11 cellular contexts compared by ENCODE assay signal in the genomic region with DNA sequence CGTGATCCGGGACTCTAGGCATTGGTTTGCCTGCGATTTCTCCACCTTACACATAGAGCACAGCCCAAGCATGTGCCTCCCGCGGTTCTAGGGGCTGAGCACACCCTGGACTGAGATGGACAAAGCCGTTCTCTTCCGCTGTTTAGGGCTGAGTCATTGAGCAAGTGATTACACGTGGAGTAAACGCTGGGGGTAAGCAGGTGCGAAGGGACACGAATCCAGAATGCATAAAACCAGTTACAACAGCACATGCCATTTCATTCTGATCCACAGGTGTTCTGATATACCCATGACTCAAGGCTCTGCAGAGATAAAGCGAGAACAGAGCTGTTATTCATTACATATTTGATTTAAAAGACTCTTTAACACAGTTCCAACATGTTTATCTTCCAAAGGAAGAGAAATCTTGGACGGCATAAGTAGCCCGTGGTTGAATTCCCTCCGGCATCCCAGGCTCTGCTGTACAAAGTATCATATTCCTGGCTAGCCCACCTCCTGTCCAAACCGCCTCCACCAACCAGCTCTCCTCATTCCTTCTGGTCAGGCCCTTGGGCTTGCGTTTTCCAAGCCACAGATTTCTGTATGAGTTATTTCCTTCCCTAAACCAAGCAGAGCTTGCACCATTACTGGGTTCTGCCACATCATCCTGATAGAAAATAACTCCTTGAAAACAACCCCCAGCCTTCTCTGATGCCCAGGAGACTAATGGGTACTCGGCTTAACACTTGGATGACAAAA. TPM values are rescaled to one million over a fixed set of nuclear protein-coding genes. Genes with fewer than 3 reads are reported as not detected.
A peak's percentile ranks its signal among the peaks of the same experiment; 100 is the strongest.
DNase-seq lines count a peak whose midpoint lies in the region; ATAC-seq, FAIRE-seq and TF ChIP-seq lines count a peak whose summit lies in the region.
"Had no signal": no experiment of that assay in that cellular context is flagged by ENCODE, and none has a peak within 500 bp of the region (broad histone marks: within the 10 kb centered on the region; RNA-seq: fewer than 3 reads in every experiment).

No MANE protein-coding gene starts in this region.

- CTCF ChIA-PET in activated naive CD4-positive, alpha-beta T cell treated with anti-CD3 and anti-CD28 coated beads for 36 hours (lab: Charles Lee): no interaction called here

- no peak overlapping the region for H3K4me3 Mint-ChIP-seq in activated naive CD4-positive, alpha-beta T cell treated with anti-CD3 and anti-CD28 coated beads for 36 hours
- H3K4me3 Mint-ChIP-seq: activated naive CD8-positive, alpha-beta T cell; stimulated activated effector memory CD8-positive, alpha-beta T cell treated with anti-CD3 and anti-CD28 coated beads, Interleukin-12 subunit alpha, Interleukin-12 subunit beta, amount 100 ng/mL, for 72 hours had no signal

- no peak for TF ChIP-seq CTCF in esophagus squamous epithelium (IDR thresholded peaks at IDR 0.05)
- TF ChIP-seq CTCF in pancreas (IDR thresholded peaks at IDR 0.05): no peak

- H3K4me3 ChIP-seq in esophagus squamous epithelium: no peak overlapping the region
- H3K4me3 ChIP-seq in pancreas: no peak overlapping the region

- no peaks in the 10 kb centered on the region for H3K4me1 Mint-ChIP-seq in activated naive CD4-positive, alpha-beta T cell treated with anti-CD3 and anti-CD28 coated beads for 36 hours (ENCODE audit: low read depth)
- H3K4me1 Mint-ChIP-seq: stimulated activated effector memory CD8-positive, alpha-beta T cell treated with anti-CD3 and anti-CD28 coated beads, Interleukin-12 subunit alpha, Interleukin-12 subunit beta, amount 100 ng/mL, for 72 hours had no signal

- DNase-seq in CD1c-positive myeloid dendritic cell (ENCODE audit: extremely low spot score) (peak; percentile 13), NOMO-1 treated with dmso at 0.1 percent for 144 hours (lab: John Stamatoyannopoulos, UW; ENCODE audit: unreplicated experiment) (peak; percentile 17), esophagus squamous epithelium (lab: John Stamatoyannopoulos, UW) (no peak), pancreas (no peak), GM19238 (ENCODE audit: insufficient read length, low spot score) (no peak), ureter (ENCODE audit: low spot score) (no peak), mucosa of gallbladder (ENCODE audit: low spot score) (no peak)
- DNase-seq in activated naive CD4-positive, alpha-beta T cell treated with anti-CD3 and anti-CD28 coated beads for 36 hours: no peak
- DNase-seq: activated CD4-positive, alpha-beta T cell treated with anti-CD3 and anti-CD28 coated beads, Interleukin-2, amount 50 U/mL, for 48 hours had no signal

- H3K4me1 ChIP-seq in esophagus squamous epithelium: peaks cover 0 to 31% (median 14%) of the 10 kb centered on the region in 3 donors
- H3K4me1 ChIP-seq in pancreas: no peaks in the 10 kb centered on the region

- FAIRE-seq in pancreas (lab: Jason Lieb, UNC): no peak

- H3K36me3 Mint-ChIP-seq in activated naive CD4-positive, alpha-beta T cell treated with anti-CD3 and anti-CD28 coated beads for 36 hours (ENCODE audit: low read depth): no peaks in the 10 kb centered on the region
- H3K36me3 Mint-ChIP-seq: activated naive CD8-positive, alpha-beta T cell; stimulated activated effector memory CD8-positive, alpha-beta T cell treated with anti-CD3 and anti-CD28 coated beads, Interleukin-12 subunit alpha, Interleukin-12 subunit beta, amount 100 ng/mL, for 72 hours had no signal

- H3K9me3 ChIP-seq in esophagus squamous epithelium (no peaks in the 10 kb centered on the region), pancreas (no peaks in the 10 kb centered on the region)

- no peaks in the 10 kb centered on the region for H3K27me3 ChIP-seq in esophagus squamous epithelium
- H3K27me3 ChIP-seq in pancreas: no peaks in the 10 kb centered on the region

- peak overlapping the region in 3 of 4 donors; percentile 23 to 70 (median 34) for H3K27ac ChIP-seq in esophagus squamous epithelium
- H3K27ac ChIP-seq in pancreas: peak overlapping the region in 1 of 4 donors; percentile 12

- no peak for TF ChIP-seq POLR2A in esophagus squamous epithelium (IDR thresholded peaks at IDR 0.05)

- H3K36me3 ChIP-seq in esophagus squamous epithelium (no peaks in the 10 kb centered on the region), pancreas (no peaks in the 10 kb centered on the region)

- no peaks in the 10 kb centered on the region for H3K9me3 Mint-ChIP-seq in activated naive CD4-positive, alpha-beta T cell treated with anti-CD3 and anti-CD28 coated beads for 36 hours
- H3K9me3 Mint-ChIP-seq: stimulated activated effector memory CD8-positive, alpha-beta T cell treated with anti-CD3 and anti-CD28 coated beads, Interleukin-12 subunit alpha, Interleukin-12 subunit beta, amount 100 ng/mL, for 72 hours had no signal

- WGBS in esophagus squamous epithelium, 2 donors: 42 to 44% methylated on average over 16 to 18 of the region's 18 CpGs
- WGBS in pancreas, 2 donors: 38 to 49% methylated on average over 18 of the region's 18 CpGs

- H3K27me3 Mint-ChIP-seq in activated naive CD4-positive, alpha-beta T cell treated with anti-CD3 and anti-CD28 coated beads for 36 hours (ENCODE audit: low read depth): peaks cover 9% of the 10 kb centered on the region

- no peak overlapping the region for H3K27ac Mint-ChIP-seq in activated naive CD4-positive, alpha-beta T cell treated with anti-CD3 and anti-CD28 coated beads for 36 hours
- H3K27ac Mint-ChIP-seq: activated naive CD8-positive, alpha-beta T cell; stimulated activated effector memory CD8-positive, alpha-beta T cell treated with anti-CD3 and anti-CD28 coated beads, Interleukin-12 subunit alpha, Interleukin-12 subunit beta, amount 100 ng/mL, for 72 hours had no signal

- intact Hi-C loops in esophagus squamous epithelium (cut with DNase I) (no loop called here), pancreas (cut with DNase I) (no loop called here)
- intact Hi-C loops in activated naive CD4-positive, alpha-beta T cell treated with anti-CD3 and anti-CD28 coated beads for 36 hours (cut with micrococcal nuclease): no loop called here

- peak in 3 of 4 donors; percentile 43 to 70 (median 58) for ATAC-seq in pancreas
- ATAC-seq: stimulated activated effector memory CD8-positive, alpha-beta T cell treated with anti-CD3 and anti-CD28 coated beads, Interleukin-12 subunit alpha, Interleukin-12 subunit beta, amount 100 ng/mL, for 72 hours had no signal

RNA-seq across cellular contexts. Expression of a gene that starts 36.2 kb away (rescaled TPM):
- total RNA-seq in esophagus squamous epithelium (10 to 100 TPM in 3 of 4 donors, 1 to 10 TPM in 1; 4.3 to 35.7 (median 25.5) TPM), pancreas (10 to 100 TPM in 2 of 6 donors, 1 to 10 TPM in 4; 2.1 to 39.4 (median 3.6) TPM), ureter (65.8 TPM), mucosa of gallbladder (21.9 TPM)
- 1 to 10 TPM in 1 of 2 donors, under 1 TPM in 1; 0.96 to 1.7 TPM for polyA plus RNA-seq in pancreas
- not detected for total RNA-seq in activated naive CD4-positive, alpha-beta T cell treated with anti-CD3 and anti-CD28 coated beads for 36 hours

Comparison
In these comparisons a context has a peak if more than half of its experiments do, and no peak if none do; other contexts are left out.
1. DNase-seq: peak in CD1c-positive myeloid dendritic cell (single experiment) and NOMO-1 treated with dmso at 0.1 percent for 144 hours (single experiment); none in esophagus squamous epithelium (single experiment), pancreas (0 of 6), activated naive CD4-positive, alpha-beta T cell treated with anti-CD3 and anti-CD28 coated beads for 36 hours (single experiment), GM19238 (single experiment), ureter (single experiment) and mucosa of gallbladder (single experiment).